ENCODE assay signal across 1 cellular context in the genomic region with DNA sequence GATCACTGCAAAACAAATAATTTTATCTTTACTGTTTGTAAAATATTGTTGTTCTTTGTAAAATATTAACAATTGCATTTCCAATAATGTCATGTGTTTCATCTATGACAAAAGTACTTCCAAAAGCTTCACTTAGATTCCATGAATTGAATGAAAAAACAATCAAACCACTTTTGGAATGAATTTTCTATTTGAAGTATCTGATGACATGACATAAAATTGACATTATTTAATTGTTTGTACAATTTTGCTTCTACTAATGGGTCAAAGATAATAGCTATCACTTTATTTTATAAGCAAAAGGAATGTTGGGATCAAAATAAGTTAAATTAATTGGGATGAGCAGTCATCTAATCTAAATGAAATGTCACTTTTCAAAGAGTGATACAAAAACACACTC.
TF ChIP-seq lines count a peak whose summit lies in the region.

No MANE protein-coding gene starts in this region.

TF ChIP-seq in HepG2, 621 proteins besides CTCF, POLR2A, EP300 and RAD21 (continued from another document):
- TF ChIP-seq MAFK (conservative IDR thresholded peaks at IDR 0.05 in 1 of 2, IDR thresholded peaks at IDR 0.05 in 1 of 2; ENCODE audit: low read length in 2 of 2): peak; percentile 73 to 81; a peak in 3 of 4 replicates
